ENCODE assay signal across 1 cellular context in genomic region chr9:108664309-108665255, GRCh38.
TF ChIP-seq lines count a peak whose summit lies in the region.

No MANE protein-coding gene starts in this region.

TF ChIP-seq in HepG2, 621 proteins besides CTCF, POLR2A, EP300 and RAD21 (continued from another document):
- TF ChIP-seq JUND (CRISPR knock-in tag; IDR thresholded peaks at IDR 0.05) = no peak
- no peak for TF ChIP-seq ZNF567 (CRISPR knock-in tag; IDR thresholded peaks at IDR 0.05; ENCODE audit: borderline replicate concordance)
